Comparison of ENCODE assay signal across 11 cellular contexts in the genomic region with DNA sequence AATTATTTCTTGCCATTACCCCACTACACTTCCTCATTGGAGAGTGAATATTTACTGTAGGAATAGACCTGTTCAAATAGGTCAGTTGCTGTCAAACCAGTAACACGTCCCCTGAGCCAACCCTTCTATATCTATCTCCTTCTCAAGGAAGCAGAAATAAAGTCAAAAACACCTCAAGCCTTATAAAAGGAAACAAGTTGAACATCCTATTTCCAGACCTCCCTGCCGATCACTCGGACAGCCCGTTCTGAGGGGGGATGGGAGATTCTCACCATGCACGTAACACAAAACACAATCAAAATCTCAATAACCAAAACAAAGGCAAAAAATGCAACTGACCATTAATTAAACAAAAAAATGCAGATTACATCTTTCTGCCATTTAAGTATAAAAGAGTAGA.
A peak's percentile ranks its signal among the peaks of the same experiment; 100 is the strongest.
DNase-seq lines count a peak whose midpoint lies in the region; ATAC-seq and TF ChIP-seq lines count a peak whose summit lies in the region.
"Had no signal": no experiment of that assay in that cellular context is flagged by ENCODE, and none has a peak within 500 bp of the region (broad histone marks: within the 10 kb centered on the region; RNA-seq: fewer than 3 reads in every experiment).

No MANE protein-coding gene starts in this region.

- peaks cover 2 to 9% of the 10 kb centered on the region in 2 donors for H3K27me3 Mint-ChIP-seq in CD8-positive, alpha-beta memory T cell
- no peaks in the 10 kb centered on the region for H3K27me3 Mint-ChIP-seq in T-helper 17 cell
- peaks cover 5% of the 10 kb centered on the region for H3K27me3 Mint-ChIP-seq in endothelial cell (ENCODE audit: unreplicated experiment)
- H3K27me3 Mint-ChIP-seq: central memory CD8-positive, alpha-beta T cell had no signal

- TF ChIP-seq CTCF in endothelial cell (IDR thresholded peaks at IDR 0.05; ENCODE audit: unreplicated experiment), result no peak

- peak overlapping the region in 7 of 8 donors; percentile 19 to 91 (median 55) for H3K27ac Mint-ChIP-seq in CD8-positive, alpha-beta memory T cell
- H3K27ac Mint-ChIP-seq in T-helper 17 cell (peak overlapping the region; percentile 91), endothelial cell (ENCODE audit: unreplicated experiment) (peak overlapping the region; percentile 97)

- CTCF ChIA-PET in CD8-positive, alpha-beta memory T cell (lab: Charles Lee), result no interaction called here

- no peak overlapping the region for H3K27ac ChIP-seq in CD8-positive, alpha-beta memory T cell (ENCODE audit: low read depth, low read length)

- H3K9me3 Mint-ChIP-seq in CD8-positive, alpha-beta memory T cell, result peaks cover 3 to 11% (median 8%) of the 10 kb centered on the region in 5 donors
- peaks cover 4% of the 10 kb centered on the region for H3K9me3 Mint-ChIP-seq in endothelial cell (ENCODE audit: unreplicated experiment)
- H3K9me3 Mint-ChIP-seq: central memory CD8-positive, alpha-beta T cell had no signal

- no peaks in the 10 kb centered on the region for H3K36me3 ChIP-seq in CD8-positive, alpha-beta memory T cell (ENCODE audit: insufficient read depth, low read length)

- peaks cover 7% of the 10 kb centered on the region for H3K9me3 ChIP-seq in CD8-positive, alpha-beta memory T cell (ENCODE audit: low read length)
- no peaks in the 10 kb centered on the region for H3K9me3 ChIP-seq in T-helper 17 cell (ENCODE audit: control insufficient read depth, low read length, poor library complexity, severe bottlenecking)

- ATAC-seq in T-helper 17 cell, result no peak
- no peak for ATAC-seq in HG03280 (IDR thresholded peaks at IDR 0.05; ENCODE audit: unreplicated experiment)
- no peak for ATAC-seq in HG03159 (IDR thresholded peaks at IDR 0.05; ENCODE audit: unreplicated experiment)

- no peak for DNase-seq in CD8-positive, alpha-beta memory T cell
- DNase-seq in T-helper 17 cell, result no peak
- DNase-seq in endothelial cell (ENCODE audit: low spot score), result no peak
- DNase-seq in pons (ENCODE audit: low spot score), result peak; percentile 67
- no peak for DNase-seq in NCI-H2107 treated with DMSO at 0.1 percent for 48 hours (lab: John Stamatoyannopoulos, UW; ENCODE audit: unreplicated experiment)
- no peak for DNase-seq in CD1c-positive myeloid dendritic cell (ENCODE audit: extremely low spot score)
- DNase-seq: Calu3, KG1 had no signal

- H3K36me3 Mint-ChIP-seq in CD8-positive, alpha-beta memory T cell, result peaks cover 4 to 7% (median 6%) of the 10 kb centered on the region in 3 donors
- H3K36me3 Mint-ChIP-seq in T-helper 17 cell (ENCODE audit: low read depth), result peaks cover 6% of the 10 kb centered on the region
- H3K36me3 Mint-ChIP-seq in endothelial cell (ENCODE audit: low read depth, unreplicated experiment), result peaks cover 28% of the 10 kb centered on the region

- peaks cover 74% of the 10 kb centered on the region for H3K4me1 ChIP-seq in CD8-positive, alpha-beta memory T cell (ENCODE audit: insufficient read depth, low read length)

- POLR2A ChIA-PET in CD8-positive, alpha-beta memory T cell (lab: Charles Lee), result interaction anchor here (0.6 kb wide), 1 partner anchor 33 kb away, joined by 5 read pairs; no protein-coding TSS in a partner anchor

- peak overlapping the region in 5 of 7 donors; percentile 33 to 80 (median 53) for H3K4me3 Mint-ChIP-seq in CD8-positive, alpha-beta memory T cell
- peak overlapping the region; percentile 78 for H3K4me3 Mint-ChIP-seq in T-helper 17 cell
- H3K4me3 Mint-ChIP-seq in endothelial cell (ENCODE audit: unreplicated experiment), result peak overlapping the region; percentile 95
- H3K4me3 Mint-ChIP-seq: central memory CD8-positive, alpha-beta T cell had no signal

- H3K27me3 ChIP-seq in CD8-positive, alpha-beta memory T cell (ENCODE audit: insufficient read depth, low read length, poor library complexity, severe bottlenecking), result no peaks in the 10 kb centered on the region

- H3K4me3 ChIP-seq in CD8-positive, alpha-beta memory T cell (ENCODE audit: low read length), result peak overlapping the region; percentile 39

- H3K4me1 Mint-ChIP-seq in CD8-positive, alpha-beta memory T cell, result peaks cover 20 to 53% (median 36%) of the 10 kb centered on the region in 3 donors
- H3K4me1 Mint-ChIP-seq in T-helper 17 cell (peaks cover 28% of the 10 kb centered on the region), endothelial cell (ENCODE audit: unreplicated experiment) (peaks cover 51% of the 10 kb centered on the region)
- H3K4me1 Mint-ChIP-seq: central memory CD8-positive, alpha-beta T cell had no signal
